Comparison of ENCODE assay signal across 17 cellular contexts in genomic region chr20:805713-806112, GRCh38. TPM values are rescaled to one million over a fixed set of nuclear protein-coding genes. Genes with fewer than 3 reads are reported as not detected.
DNase-seq lines count a peak whose midpoint lies in the region; ATAC-seq, FAIRE-seq and TF ChIP-seq lines count a peak whose summit lies in the region.
"Had no signal": no experiment of that assay in that cellular context is flagged by ENCODE, and none has a peak within 500 bp of the region (broad histone marks: within the 10 kb centered on the region; RNA-seq: fewer than 3 reads in every experiment).

No MANE protein-coding gene starts in this region.

- H3K27ac Mint-ChIP-seq in activated T-helper 17 cell treated with anti-CD3 and anti-CD28 coated beads, Interleukin-2, amount 50 U/mL, for 72 hours, result no peak overlapping the region
- H3K27ac Mint-ChIP-seq: activated naive CD4-positive, alpha-beta T cell treated with anti-CD3 and anti-CD28 coated beads for 36 hours had no signal

- no peak overlapping the region for H2BK120ac ChIP-seq in IMR-90 (ENCODE audit: low read depth, low read length)

- H3K79me1 ChIP-seq in IMR-90 (ENCODE audit: low read depth in 1 of 2, low read length in 2 of 2), result no peaks in the 10 kb centered on the region

- H2BK5ac ChIP-seq in IMR-90 (ENCODE audit: low read depth, low read length, poor library complexity, severe bottlenecking), result no peak overlapping the region

- no peaks in the 10 kb centered on the region for H3K4me1 Mint-ChIP-seq in activated T-helper 17 cell treated with anti-CD3 and anti-CD28 coated beads, Interleukin-2, amount 50 U/mL, for 72 hours

- no peak overlapping the region for H3K4ac ChIP-seq in IMR-90 (ENCODE audit: low read depth, low read length)

- H2AK9ac ChIP-seq in IMR-90 (replicated peaks; ENCODE audit: low read depth, low read length, poor library complexity), result no peak overlapping the region

- TF ChIP-seq POLR2A in IMR-90 (IDR thresholded peaks at IDR 0.05; ENCODE audit: low read depth, low read length) (no peak), tibial nerve (IDR thresholded peaks at IDR 0.05) (no peak)

- H4K20me1 ChIP-seq in IMR-90 (ENCODE audit: insufficient read depth, low read length), result no peaks in the 10 kb centered on the region
- H4K20me1 ChIP-seq: BLaER1 treated with 17β-estradiol and CSF1 and Interleukin-3, amounts not matched to agents 10 nM and 100 nM had no signal

- no peak overlapping the region for H2AFZ ChIP-seq in IMR-90 (replicated peaks; ENCODE audit: low read length, poor library complexity)
- H2AFZ ChIP-seq: parathyroid adenoma had no signal

- H3K4me3 ChIP-seq in IMR-90 (ENCODE audit: insufficient read depth, low read depth, low read length), result no peak overlapping the region
- H3K4me3 ChIP-seq in tibial nerve, result no peak overlapping the region
- H3K4me3 ChIP-seq: BLaER1 treated with 17β-estradiol and CSF1 and Interleukin-3, amounts not matched to agents 10 nM and 100 nM; smooth muscle cell; tibial artery had no signal

- H3K36me3 Mint-ChIP-seq in activated T-helper 17 cell treated with anti-CD3 and anti-CD28 coated beads, Interleukin-2, amount 50 U/mL, for 72 hours (ENCODE audit: low read depth), result no peaks in the 10 kb centered on the region

- no peak for ATAC-seq in IMR-90 (ENCODE audit: low read depth)
- ATAC-seq in activated T-helper 17 cell treated with anti-CD3 and anti-CD28 coated beads, Interleukin-2, amount 50 U/mL, for 72 hours (replicated peaks), result no peak
- ATAC-seq: SK-N-SH treated with all-trans-retinoic acid at 6 μM for 48 hours had no signal

- no peak overlapping the region for H3K27ac ChIP-seq in IMR-90 (ENCODE audit: insufficient read depth, low read length)
- H3K27ac ChIP-seq in tibial nerve, result no peak overlapping the region
- H3K27ac ChIP-seq: BLaER1 treated with 17β-estradiol and CSF1 and Interleukin-3, amounts not matched to agents 10 nM and 100 nM; brain microvascular endothelial cell; parathyroid adenoma; tibial artery had no signal

- H3K27me3 ChIP-seq in IMR-90 (ENCODE audit: control insufficient read depth, insufficient read depth, low read length) (no peaks in the 10 kb centered on the region), tibial nerve (peaks cover 0 to 9% of the 10 kb centered on the region in 2 donors)
- H3K27me3 ChIP-seq: BLaER1 treated with 17β-estradiol and CSF1 and Interleukin-3, amounts not matched to agents 10 nM and 100 nM; brain microvascular endothelial cell had no signal

- H2AK5ac ChIP-seq in IMR-90 (ENCODE audit: low read depth, low read length), result no peak overlapping the region

- no peak overlapping the region for H3K18ac ChIP-seq in IMR-90 (ENCODE audit: low read depth, low read length)

- no peak overlapping the region for H2BK20ac ChIP-seq in IMR-90 (ENCODE audit: low read depth, low read length)

- no peak overlapping the region for H3K14ac ChIP-seq in IMR-90 (replicated peaks; ENCODE audit: low read depth, low read length)

- H3K23ac ChIP-seq in IMR-90 (ENCODE audit: low read depth, low read length), result no peak overlapping the region

- intact Hi-C loops in IMR-90 (cut with micrococcal nuclease), result no loop called here

- no peak overlapping the region for H4K8ac ChIP-seq in IMR-90 (ENCODE audit: low read depth in 2 of 2, low read length in 2 of 2)

- CTCF ChIA-PET in IMR-90 (lab: Yijun Ruan, JAX), result interaction anchor here (1.2 kb wide), 1 partner anchor 10 kb away, joined by 4 read pairs; no protein-coding TSS in a partner anchor

- H3K4me2 ChIP-seq in IMR-90 (ENCODE audit: low read depth, low read length), result no peak overlapping the region
- H3K4me2 ChIP-seq: BLaER1 treated with 17β-estradiol and CSF1 and Interleukin-3, amounts not matched to agents 10 nM and 100 nM; smooth muscle cell had no signal

- no TSS peak for BruUV-seq in IMR-90 (replicated peaks; lab: Mats Ljungman, UMichigan)

- DNase-seq in Caki2 (ENCODE audit: low read depth) (peak; percentile 30), IMR-90 (peak; percentile 12), SK-MEL-5 (ENCODE audit: low read depth, low spot score) (peak; percentile 12), frontal cortex (ENCODE audit: low spot score in 2 of 2) (no peak), hippocampal formation (lab: John Stamatoyannopoulos, UW) (no peak), tibial nerve (ENCODE audit: low spot score in 2 of 2) (no peak)
- DNase-seq: activated CD8-positive, alpha-beta memory T cell treated with anti-CD3 and anti-CD28 coated beads, Interleukin-2, amount 50 U/mL, for 48 hours; activated naive CD4-positive, alpha-beta T cell treated with anti-CD3 and anti-CD28 coated beads for 36 hours; brain microvascular endothelial cell; DND-41; effector CD8-positive, alpha-beta T cell; tibial artery had no signal

- no peak for TF ChIP-seq RAD21 in IMR-90 (IDR thresholded peaks at IDR 0.05; ENCODE audit: low read length)

- in situ Hi-C loops in Caki2 (cut with HindIII; ENCODE audit: low pct_unique_long_range_greater_than_20kb, low sequenced_read_pairs) (no loop called here), IMR-90 (cut with MboI; ENCODE audit: low sequenced_read_pairs) (no loop called here), SK-MEL-5 (cut with HindIII; ENCODE audit: low pct_unique_long_range_greater_than_20kb, low sequenced_read_pairs) (no loop called here)

- no peaks in the 10 kb centered on the region for H3K36me3 ChIP-seq in IMR-90 (ENCODE audit: control insufficient read depth, insufficient read depth, low read length)
- H3K36me3 ChIP-seq in tibial nerve, result no peaks in the 10 kb centered on the region
- H3K36me3 ChIP-seq: BLaER1 treated with 17β-estradiol and CSF1 and Interleukin-3, amounts not matched to agents 10 nM and 100 nM; brain microvascular endothelial cell; tibial artery had no signal

- WGBS in IMR-90 (ENCODE audit: extremely low coverage in 2 of 2, insufficient read length in 1 of 2), 2 experiments, result no CpG with 5 or more reads among the region's 1 CpG
- 22 to 25% methylated on average over 1 of the region's 1 CpG for WGBS in tibial nerve, 2 donors

- TF ChIP-seq CTCF in IMR-90 (conservative IDR thresholded peaks at IDR 0.05; ENCODE audit: low read depth, low read length) (no peak), tibial nerve (IDR thresholded peaks at IDR 0.05) (no peak)

- no peak overlapping the region for H4K91ac ChIP-seq in IMR-90 (ENCODE audit: insufficient read depth, low read depth, low read length)

- peak; percentile 17 for FAIRE-seq in frontal cortex (lab: Jason Lieb, UNC)

- no peaks in the 10 kb centered on the region for H3K9me3 ChIP-seq in IMR-90 (ENCODE audit: control insufficient read depth, insufficient read depth, low read length)
- H3K9me3 ChIP-seq in tibial nerve, result peaks cover 0 to 19% (median 0%) of the 10 kb centered on the region in 4 donors
- H3K9me3 ChIP-seq: tibial artery had no signal

- H2BK15ac ChIP-seq in IMR-90 (ENCODE audit: low read depth, low read length), result no peak overlapping the region

- H3K4me1 ChIP-seq in IMR-90 (ENCODE audit: control insufficient read depth, insufficient read depth, low read length) (no peaks in the 10 kb centered on the region), tibial nerve (no peaks in the 10 kb centered on the region)
- H3K4me1 ChIP-seq: BLaER1 treated with 17β-estradiol and CSF1 and Interleukin-3, amounts not matched to agents 10 nM and 100 nM; parathyroid adenoma; tibial artery had no signal

- peaks cover 26% of the 10 kb centered on the region for H3K27me3 Mint-ChIP-seq in activated T-helper 17 cell treated with anti-CD3 and anti-CD28 coated beads, Interleukin-2, amount 50 U/mL, for 72 hours

- no peak overlapping the region for H3K56ac ChIP-seq in IMR-90 (ENCODE audit: extremely low read depth, insufficient read depth, low read length)

- dilution Hi-C loops in IMR-90 (cut with HindIII; ENCODE audit: low sequenced_read_pairs, unreplicated experiment), result no loop called here

- TF ChIP-seq EP300 in tibial nerve (IDR thresholded peaks at IDR 0.05), result no peak

- H4K5ac ChIP-seq in IMR-90 (ENCODE audit: low read depth, low read length), result no peak overlapping the region

- H3K9me1 ChIP-seq in IMR-90 (ENCODE audit: insufficient read depth, low read length), result no peaks in the 10 kb centered on the region

- POLR2A ChIA-PET in IMR-90 (lab: Charles Lee; ENCODE audit: unreplicated experiment), result interaction anchor here (0.6 kb wide), 1 partner anchor 306 kb away, joined by 3 read pairs; no protein-coding TSS in a partner anchor

- no peak overlapping the region for H3K4me3 Mint-ChIP-seq in activated T-helper 17 cell treated with anti-CD3 and anti-CD28 coated beads, Interleukin-2, amount 50 U/mL, for 72 hours
- H3K4me3 Mint-ChIP-seq: activated naive CD4-positive, alpha-beta T cell treated with anti-CD3 and anti-CD28 coated beads for 36 hours had no signal

- H3K9ac ChIP-seq in IMR-90 (ENCODE audit: low read depth, low read length), result no peak overlapping the region
- H3K9ac ChIP-seq: BLaER1 treated with 17β-estradiol and CSF1 and Interleukin-3, amounts not matched to agents 10 nM and 100 nM; parathyroid adenoma had no signal

- H3K9me3 Mint-ChIP-seq in activated T-helper 17 cell treated with anti-CD3 and anti-CD28 coated beads, Interleukin-2, amount 50 U/mL, for 72 hours, result peaks cover 4% of the 10 kb centered on the region

TF ChIP-seq in IMR-90, 13 proteins besides CTCF, POLR2A, EP300 and RAD21 (continues in another document):
- no peak for TF ChIP-seq CEBPB (IDR thresholded peaks at IDR 0.05; ENCODE audit: low read depth, low read length)

RNA-seq across cellular contexts. Expression of gene FAM110A, which starts 27.8 kb away (rescaled TPM):
- 7.3 and 14.9 TPM in 2 replicates for total RNA-seq in Caki2 (2014; rRNA removed; shearing (Covaris generic); ENCODE audit: low replicate concordance)
- total RNA-seq in IMR-90 (2012; rRNA removed) (0.36 and 0.56 TPM in 2 replicates), frontal cortex (8.6 TPM), tibial nerve (1 to 10 TPM; 2.8 to 6.9 (median 4.7) TPM)
- 3.6 and 4.7 TPM in 2 replicates for polyA plus RNA-seq in IMR-90 (2012; rRNA removed)
- 6.2 and 6.9 TPM in 2 replicates for polyA plus RNA-seq in IMR-90 (2012; cell fraction: cytosol; rRNA removed)
- polyA plus RNA-seq in IMR-90 (2012; cell fraction: nucleus; rRNA removed; ENCODE audit: low replicate concordance), result 7.7 and 12.4 TPM in 2 replicates
- total RNA-seq in SK-MEL-5 (2014; rRNA removed; shearing (Covaris generic)), result 2.6 and 3.3 TPM in 2 replicates
- 6.0 and 8.7 TPM in 2 replicates for polyA plus RNA-seq in SK-MEL-5 (2015; cell fraction: cytosol; rRNA removed)
- polyA plus RNA-seq in SK-MEL-5 (2015; cell fraction: nucleus; rRNA removed), result 4.4 and 4.5 TPM in 2 replicates
- 10 to 100 TPM; 17.4 to 20.8 TPM for total RNA-seq in activated T-helper 17 cell treated with anti-CD3 and anti-CD28 coated beads, Interleukin-2, amount 50 U/mL, for 72 hours

RNA-seq across cellular contexts. Expression of gene SLC52A3, which starts 37.4 kb away (rescaled TPM):
- total RNA-seq in Caki2 (2014; rRNA removed; shearing (Covaris generic); ENCODE audit: low replicate concordance), result 3.6 and 6.5 TPM in 2 replicates
- total RNA-seq in IMR-90 (2012; rRNA removed) (not detected in 2 replicates), frontal cortex (under 0.01 TPM), tibial nerve (10 to 100 TPM in 1 of 4 donors, 1 to 10 TPM in 2, under 1 TPM in 1; 0.42 to 13.2 (median 2.4) TPM)
- polyA plus RNA-seq in IMR-90 (2012; rRNA removed), result not detected in 2 replicates
- polyA plus RNA-seq in IMR-90 (2012; cell fraction: cytosol; rRNA removed), result not detected in 2 replicates
- not detected in 2 replicates for polyA plus RNA-seq in IMR-90 (2012; cell fraction: nucleus; rRNA removed; ENCODE audit: low replicate concordance)
- total RNA-seq in SK-MEL-5 (2014; rRNA removed; shearing (Covaris generic)), result 0.03 and 0.11 TPM in 2 replicates
- polyA plus RNA-seq in SK-MEL-5 (2015; cell fraction: cytosol; rRNA removed), result 0.08 and 0.15 TPM in 2 replicates
- polyA plus RNA-seq in SK-MEL-5 (2015; cell fraction: nucleus; rRNA removed), result 1.8 TPM in 1 of 2 replicates, not detected in the other
- total RNA-seq in activated T-helper 17 cell treated with anti-CD3 and anti-CD28 coated beads, Interleukin-2, amount 50 U/mL, for 72 hours, result not detected
- total RNA-seq: activated naive CD4-positive, alpha-beta T cell treated with anti-CD3 and anti-CD28 coated beads for 36 hours had no signal
- polyA plus RNA-seq: smooth muscle cell had no signal

Comparison
In these comparisons a context has a peak if more than half of its experiments do, and no peak if none do; other contexts are left out.
1. DNase-seq: peak in Caki2 (single experiment), IMR-90 (single experiment) and SK-MEL-5 (single experiment); none in frontal cortex (0 of 2), hippocampal formation (0 of 2) and tibial nerve (0 of 2).